In genomic region chr15:83248151-83248851, GRCh38 we compare ENCODE assay signal across 8 cellular contexts. TPM values are rescaled to one million over a fixed set of nuclear protein-coding genes. Genes with fewer than 3 reads are reported as not detected.
A peak's percentile ranks its signal among the peaks of the same experiment; 100 is the strongest.
DNase-seq lines count a peak whose midpoint lies in the region; ATAC-seq, FAIRE-seq and TF ChIP-seq lines count a peak whose summit lies in the region.

No MANE protein-coding gene starts in this region.

- H3K36me3 ChIP-seq in IMR-90 (ENCODE audit: control insufficient read depth, insufficient read depth, low read length) (no peaks in the 10 kb centered on the region), H1 (ENCODE audit: control insufficient read depth in 2 of 4, insufficient read depth in 4 of 4, low read length in 3 of 4) (no peaks in the 10 kb centered on the region), mesendoderm (ENCODE audit: control insufficient read depth, insufficient read depth, low read length) (no peaks in the 10 kb centered on the region)

- CTCF ChIA-PET in activated naive CD4-positive, alpha-beta T cell treated with anti-CD3 and anti-CD28 coated beads for 36 hours (lab: Charles Lee) = interaction anchor here (0.6 to 3.3 kb wide), 20 partner anchors 10 to 1226 kb away, joined by 3 to 40 read pairs (median 4); partner anchors contain the start of gene SH3GL3
- CTCF ChIA-PET in IMR-90 (lab: Yijun Ruan, JAX) = interaction anchor here (0.6 to 2.2 kb wide), 17 partner anchors 13 to 338 kb away, joined by 3 to 27 read pairs (median 5); partner anchors contain the start of gene SH3GL3
- CTCF ChIA-PET in H1 (lab: Charles Lee; ENCODE audit: partially characterized antibody) = interaction anchor here (0.7 to 10.1 kb wide), 62 partner anchors 10 to 804 kb away, joined by 3 to 262 read pairs (median 5); partner anchors contain the start of gene SH3GL3

- H3K23me2 ChIP-seq in H1 (ENCODE audit: low read depth, low read length) = no peaks in the 10 kb centered on the region; the same call in 1 of the 2 replicates

- no peak overlapping the region for H3K27ac ChIP-seq in IMR-90 (ENCODE audit: insufficient read depth, low read length)
- no peak overlapping the region for H3K27ac ChIP-seq in H1 (ENCODE audit: low read depth, low read length)
- no peak overlapping the region for H3K27ac ChIP-seq in mesendoderm (ENCODE audit: low read depth, low read length)

- BruUV-seq in IMR-90 (replicated peaks; lab: Mats Ljungman, UMichigan) = no TSS peak

- H3K4me1 Mint-ChIP-seq in activated naive CD4-positive, alpha-beta T cell treated with anti-CD3 and anti-CD28 coated beads for 36 hours (ENCODE audit: low read depth) = no peaks in the 10 kb centered on the region

- DNase-seq in activated naive CD4-positive, alpha-beta T cell treated with anti-CD3 and anti-CD28 coated beads for 36 hours = peak; percentile 24
- DNase-seq in activated naive CD4-positive, alpha-beta T cell (lab: John Stamatoyannopoulos, UW) = no peak
- DNase-seq in IMR-90 (peak; percentile 68), RPMI7951 (ENCODE audit: low read depth) (peak; percentile 68), H1 (ENCODE audit: low read depth in 1 of 2, low spot score in 2 of 2) (peak; percentile 43 to 54), mesendoderm (peak; percentile 75)

- H2BK15ac ChIP-seq in IMR-90 (ENCODE audit: low read depth, low read length) (no peak overlapping the region), H1 (ENCODE audit: low read length) (no peak overlapping the region), mesendoderm (replicated peaks; ENCODE audit: low read depth) (no peak overlapping the region)

- no peak overlapping the region for H3K14ac ChIP-seq in IMR-90 (replicated peaks; ENCODE audit: low read depth, low read length)
- no peak overlapping the region for H3K14ac ChIP-seq in H1 (ENCODE audit: insufficient read length)

- peak; percentile 92 for TF ChIP-seq RAD21 in IMR-90 (IDR thresholded peaks at IDR 0.05; ENCODE audit: low read length)
- peak; percentile 96 for TF ChIP-seq RAD21 in H1 (IDR thresholded peaks at IDR 0.05 in 1 of 2, conservative IDR thresholded peaks at IDR 0.05 in 1 of 2; ENCODE audit: low read depth in 2 of 2, low read length in 2 of 2)

- intact Hi-C loops in activated naive CD4-positive, alpha-beta T cell treated with anti-CD3 and anti-CD28 coated beads for 36 hours (cut with micrococcal nuclease) = loop anchor here (1.0 to 10.0 kb wide), 4 partner anchors 132 to 786 kb away; no protein-coding TSS in a partner anchor
- intact Hi-C loops in IMR-90 (cut with micrococcal nuclease) = loop anchor here (1.0 kb wide), 3 partner anchors 132 to 311 kb away; no protein-coding TSS in a partner anchor

- TF ChIP-seq CTCF in IMR-90 (conservative IDR thresholded peaks at IDR 0.05; ENCODE audit: low read depth, low read length) (peak; percentile 95), H1 (IDR thresholded peaks at IDR 0.05; ENCODE audit: control extremely low read depth in 1 of 3, insufficient read depth in 1 of 3, low read depth in 1 of 3, low read length in 3 of 3) (peak in 2 of 3 experiments; percentile 76 to 79; a peak in 3 of 4 replicates)

- H3K4me2 ChIP-seq in IMR-90 (ENCODE audit: low read depth, low read length) (no peak overlapping the region), H1 (ENCODE audit: insufficient read depth in 1 of 2, low read depth in 2 of 2, low read length in 2 of 2) (peak overlapping the region in 1 of 2 experiments; percentile 42; a peak in 1 of 4 replicates), mesendoderm (ENCODE audit: low read length) (no peak overlapping the region)

- H4K91ac ChIP-seq in IMR-90 (ENCODE audit: insufficient read depth, low read depth, low read length) (no peak overlapping the region), H1 (replicated peaks; ENCODE audit: insufficient read length, low read length) (no peak overlapping the region)

- dilution Hi-C loops in IMR-90 (cut with HindIII; ENCODE audit: low sequenced_read_pairs, unreplicated experiment) = no loop called here

- H3K23ac ChIP-seq in IMR-90 (ENCODE audit: low read depth, low read length) (no peak overlapping the region), H1 (ENCODE audit: insufficient read length) (no peak overlapping the region), mesendoderm (ENCODE audit: low read length) (no peak overlapping the region)

- H3K9me3 Mint-ChIP-seq in activated naive CD4-positive, alpha-beta T cell treated with anti-CD3 and anti-CD28 coated beads for 36 hours = no peaks in the 10 kb centered on the region

- H2BK5ac ChIP-seq in IMR-90 (ENCODE audit: low read depth, low read length, poor library complexity, severe bottlenecking) (no peak overlapping the region), H1 (ENCODE audit: low read depth, low read length) (no peak overlapping the region), mesendoderm (ENCODE audit: low read length) (no peak overlapping the region)

- H3K36me3 Mint-ChIP-seq in activated naive CD4-positive, alpha-beta T cell treated with anti-CD3 and anti-CD28 coated beads for 36 hours (ENCODE audit: low read depth) = no peaks in the 10 kb centered on the region

- H4K8ac ChIP-seq in IMR-90 (ENCODE audit: low read depth in 2 of 2, low read length in 2 of 2) (no peak overlapping the region), H1 (ENCODE audit: extremely low read depth, insufficient read depth, low read length) (no peak overlapping the region), mesendoderm (ENCODE audit: low read depth, low read length) (no peak overlapping the region)

- peaks cover 47% of the 10 kb centered on the region for H3K27me3 Mint-ChIP-seq in activated naive CD4-positive, alpha-beta T cell treated with anti-CD3 and anti-CD28 coated beads for 36 hours (ENCODE audit: low read depth)

- in situ Hi-C loops in IMR-90 (cut with MboI; ENCODE audit: low sequenced_read_pairs) = loop anchor here (5.0 kb wide), 1 partner anchor 309 kb away; no protein-coding TSS in a partner anchor

- no peak for TF ChIP-seq EP300 in H1 (IDR thresholded peaks at IDR 0.05; ENCODE audit: borderline replicate concordance in 1 of 2, low read depth in 2 of 2, low read length in 2 of 2)

- H4K20me1 ChIP-seq in IMR-90 (ENCODE audit: insufficient read depth, low read length) (no peaks in the 10 kb centered on the region), H1 (replicated peaks in 1 of 2; ENCODE audit: control insufficient read depth in 1 of 2, insufficient read depth in 2 of 2, low read length in 2 of 2) (no peaks in the 10 kb centered on the region)

- H3K18ac ChIP-seq in IMR-90 (ENCODE audit: low read depth, low read length) (no peak overlapping the region), H1 (ENCODE audit: extremely low read depth, low read length) (no peak overlapping the region), mesendoderm (ENCODE audit: low read length) (no peak overlapping the region)

- no peak overlapping the region for H2BK20ac ChIP-seq in IMR-90 (ENCODE audit: low read depth, low read length)
- no peak overlapping the region for H2BK20ac ChIP-seq in H1 (ENCODE audit: low read length)

- H3K9ac ChIP-seq in IMR-90 (ENCODE audit: low read depth, low read length) = no peak overlapping the region
- no peak overlapping the region for H3K9ac ChIP-seq in H1 (replicated peaks in 1 of 4; ENCODE audit: extremely low read depth in 1 of 4, low read depth in 3 of 4, low read length in 3 of 4)
- H3K9ac ChIP-seq in mesendoderm (ENCODE audit: low read length) = no peak overlapping the region

- no peak overlapping the region for H3K27ac Mint-ChIP-seq in activated naive CD4-positive, alpha-beta T cell treated with anti-CD3 and anti-CD28 coated beads for 36 hours

- H3K4me1 ChIP-seq in IMR-90 (ENCODE audit: control insufficient read depth, insufficient read depth, low read length) (no peaks in the 10 kb centered on the region), H1 (replicated peaks in 1 of 4; ENCODE audit: control insufficient read depth in 3 of 4, insufficient read depth in 4 of 4, low read length in 3 of 4) (peaks cover 0 to 10% (median 4%) of the 10 kb centered on the region in 4 experiments; a peak in 5 of 7 replicates), mesendoderm (ENCODE audit: control insufficient read depth, low read depth, low read length) (no peaks in the 10 kb centered on the region)

- H2AFZ ChIP-seq in IMR-90 (replicated peaks; ENCODE audit: low read length, poor library complexity) (no peak overlapping the region), H1 (ENCODE audit: low read length) (peak overlapping the region; percentile 60; the same call in 1 of the 2 replicates)

- peak; percentile 96 for FAIRE-seq in H1 (lab: Jason Lieb, UNC)

- H4K5ac ChIP-seq in IMR-90 (ENCODE audit: low read depth, low read length) (no peak overlapping the region), H1 (ENCODE audit: insufficient read length, low read depth, low read length) (no peak overlapping the region), mesendoderm (ENCODE audit: low read length) (no peak overlapping the region)

- H3K9me3 ChIP-seq in IMR-90 (ENCODE audit: control insufficient read depth, insufficient read depth, low read length) (no peaks in the 10 kb centered on the region), H1 (ENCODE audit: insufficient read depth in 2 of 2, low read depth in 1 of 2, low read length in 1 of 2) (no peaks in the 10 kb centered on the region)

- no peak overlapping the region for H3K4me3 ChIP-seq in IMR-90 (ENCODE audit: insufficient read depth, low read depth, low read length)
- no peak overlapping the region for H3K4me3 ChIP-seq in H1 (ENCODE audit: extremely low read depth in 1 of 4, insufficient read depth in 2 of 4, low read depth in 3 of 4, low read length in 4 of 4)
- H3K4me3 ChIP-seq in mesendoderm (ENCODE audit: low read length) = no peak overlapping the region

- WGBS in IMR-90 (ENCODE audit: extremely low coverage in 2 of 2, insufficient read length in 1 of 2), 2 experiments = 20% methylated on average over 1 of the region's 10 CpGs; no CpG with 5 or more reads in 1 of the 2 experiments
- 63% methylated on average over 10 of the region's 10 CpGs; no CpG with 5 or more reads in 1 of the 2 experiments for WGBS in H1 (ENCODE audit: extremely low coverage in 1 of 2, insufficient coverage in 1 of 2, insufficient read length in 1 of 2, insufficient replicate concordance in 2 of 2, low coverage in 1 of 2, low lambda C conversion rate in 2 of 2, missing lambda C conversion rate in 1 of 2), 2 experiments
- no CpG with 5 or more reads among the region's 10 CpGs for WGBS in mesendoderm (ENCODE audit: extremely low coverage, insufficient coverage, low lambda C conversion rate)

- no peaks in the 10 kb centered on the region for H3K9me1 ChIP-seq in IMR-90 (ENCODE audit: insufficient read depth, low read length)

- H2BK12ac ChIP-seq in H1 (ENCODE audit: low read depth, low read length) = no peak overlapping the region

- H3K27me3 ChIP-seq in IMR-90 (ENCODE audit: control insufficient read depth, insufficient read depth, low read length) (peaks cover 9% of the 10 kb centered on the region; the same call in 1 of the 2 replicates), H1 (replicated peaks in 1 of 4; ENCODE audit: control insufficient read depth in 3 of 4, extremely low read depth in 1 of 4, insufficient read depth in 3 of 4, low read length in 3 of 4) (no peaks in the 10 kb centered on the region; a peak in 2 of 7 replicates), mesendoderm (ENCODE audit: insufficient read depth, low read length, poor library complexity) (no peaks in the 10 kb centered on the region)

- H2BK120ac ChIP-seq in IMR-90 (ENCODE audit: low read depth, low read length) = no peak overlapping the region
- H2BK120ac ChIP-seq in H1 (replicated peaks; ENCODE audit: low read depth, low read length) = no peak overlapping the region
- H2BK120ac ChIP-seq in mesendoderm (ENCODE audit: low read depth, low read length) = no peak overlapping the region

- H3K79me1 ChIP-seq in IMR-90 (ENCODE audit: low read depth in 1 of 2, low read length in 2 of 2) (no peaks in the 10 kb centered on the region), H1 (ENCODE audit: low read depth, low read length) (no peaks in the 10 kb centered on the region), mesendoderm (ENCODE audit: low read length) (no peaks in the 10 kb centered on the region)

- no peak overlapping the region for H3K4ac ChIP-seq in IMR-90 (ENCODE audit: low read depth, low read length)
- H3K4ac ChIP-seq in H1 (replicated peaks; ENCODE audit: insufficient read length, low read depth, low read length) = no peak overlapping the region
- H3K4ac ChIP-seq in mesendoderm (ENCODE audit: low read depth, low read length) = no peak overlapping the region

- H3K79me2 ChIP-seq in H1 (ENCODE audit: control insufficient read depth in 1 of 2, insufficient read depth in 2 of 2, low read length in 2 of 2) (no peaks in the 10 kb centered on the region), mesendoderm (ENCODE audit: control insufficient read depth, insufficient read depth, low read length) (no peaks in the 10 kb centered on the region)

- H2AK5ac ChIP-seq in IMR-90 (ENCODE audit: low read depth, low read length) (no peak overlapping the region), H1 (ENCODE audit: low read depth, low read length) (no peak overlapping the region), mesendoderm (ENCODE audit: low read length) (no peak overlapping the region)

- H3K56ac ChIP-seq in IMR-90 (ENCODE audit: extremely low read depth, insufficient read depth, low read length) (no peak overlapping the region), H1 (replicated peaks; ENCODE audit: insufficient read length, low read depth, low read length) (no peak overlapping the region), mesendoderm (ENCODE audit: low read length) (no peak overlapping the region)

- H2AK9ac ChIP-seq in IMR-90 (replicated peaks; ENCODE audit: low read depth, low read length, poor library complexity) = no peak overlapping the region

- TF ChIP-seq POLR2A in IMR-90 (IDR thresholded peaks at IDR 0.05; ENCODE audit: low read depth, low read length) (0 out of 2 replicates have a peak, but pooled peaks have one; percentile 30), H1 (IDR thresholded peaks at IDR 0.05; ENCODE audit: control extremely low read depth in 1 of 2, low read depth in 2 of 2, low read length in 2 of 2) (no peak)

- POLR2A ChIA-PET in IMR-90 (lab: Charles Lee; ENCODE audit: unreplicated experiment) (interaction anchor here (0.6 kb wide), 2 partner anchors 168 to 231 kb away, joined by 4 to 6 read pairs; no protein-coding TSS in a partner anchor), H1 (lab: Charles Lee; ENCODE audit: partially characterized antibody) (interaction anchor here (0.8 to 1.5 kb wide), 3 partner anchors 188 to 199 kb away, joined by 3 to 6 read pairs (median 4); partner anchors contain the start of gene SH3GL3)

- ATAC-seq in IMR-90 (ENCODE audit: low read depth) (peak; percentile 91), HG02973 (IDR thresholded peaks at IDR 0.05; ENCODE audit: unreplicated experiment) (no peak), GM18873 (IDR thresholded peaks at IDR 0.05; ENCODE audit: low FRiP score, unreplicated experiment) (no peak)

- no peak overlapping the region for H3K4me3 Mint-ChIP-seq in activated naive CD4-positive, alpha-beta T cell treated with anti-CD3 and anti-CD28 coated beads for 36 hours

RNA-seq across cellular contexts. Expression of gene BNC1, which starts 36.2 kb away (rescaled TPM):
- total RNA-seq in activated naive CD4-positive, alpha-beta T cell treated with anti-CD3 and anti-CD28 coated beads for 36 hours = not detected
- 0.28 and 0.54 TPM in 2 replicates for total RNA-seq in IMR-90 (2012; rRNA removed)
- polyA plus RNA-seq in IMR-90 (2012; rRNA removed) (0.34 and 0.38 TPM in 2 replicates), H1 (2011; rRNA removed) (0.53 and 2.1 TPM in 2 replicates)
- 0.20 and 0.21 TPM in 2 replicates for polyA plus RNA-seq in IMR-90 (2012; cell fraction: cytosol; rRNA removed)
- polyA plus RNA-seq in IMR-90 (2012; cell fraction: nucleus; rRNA removed; ENCODE audit: low replicate concordance) = 0.33 and 1.1 TPM in 2 replicates
- total RNA-seq in RPMI7951 (2014; rRNA removed; shearing (Covaris generic)) = 6.6 and 8.8 TPM in 2 replicates
- 0.67 and 0.99 TPM in 2 replicates for total RNA-seq in H1 (2021; fragmentation: NEBNext Ultra II Directional; extraction: Animal tissue kit (Norgen Biotek cat#: 25700))
- polyA plus RNA-seq in H1 (2011; cell fraction: cytosol; rRNA removed) = 0.70 TPM
- 1.9 TPM for polyA plus RNA-seq in H1 (2011; cell fraction: nucleus; rRNA removed)
- polyA plus RNA-seq in H1 (2012, experiment 1 of 2) = 2.5 to 3.6 TPM (median 3.2 TPM) in 4 replicates
- 0.24 TPM for polyA plus RNA-seq in H1 (2012, experiment 2 of 2)
- polyA plus RNA-seq in H1 (2013, experiment 1 of 2) = 0.14 TPM
- polyA plus RNA-seq in H1 (2013, experiment 2 of 2) = 0.17 TPM
- polyA minus RNA-seq in H1 (2011; rRNA and poly(A)+ RNA removed) = 2.7 and 10.1 TPM in 2 replicates
- 0.81 TPM for polyA minus RNA-seq in H1 (2011; cell fraction: cytosol; rRNA and poly(A)+ RNA removed)
- 1.00 TPM for polyA minus RNA-seq in H1 (2011; cell fraction: nucleus; rRNA and poly(A)+ RNA removed)
- 0.06 TPM for polyA plus RNA-seq in mesendoderm (2013, experiment 1 of 2)
- polyA plus RNA-seq in mesendoderm (2013, experiment 2 of 2) = 0.08 TPM

RNA-seq across cellular contexts. Expression of gene HDGFL3, which starts 40.7 kb away (rescaled TPM):
- 1 to 10 TPM; 5.9 to 8.1 TPM for total RNA-seq in activated naive CD4-positive, alpha-beta T cell treated with anti-CD3 and anti-CD28 coated beads for 36 hours
- total RNA-seq in IMR-90 (2012; rRNA removed) = 9.5 and 31.4 TPM in 2 replicates
- polyA plus RNA-seq in IMR-90 (2012; rRNA removed) (18.1 and 19.6 TPM in 2 replicates), H1 (2011; rRNA removed) (7.3 and 14.1 TPM in 2 replicates)
- 1.4 and 2.0 TPM in 2 replicates for polyA plus RNA-seq in IMR-90 (2012; cell fraction: cytosol; rRNA removed)
- polyA plus RNA-seq in IMR-90 (2012; cell fraction: nucleus; rRNA removed; ENCODE audit: low replicate concordance) = 1.0 and 5.2 TPM in 2 replicates
- 29.3 and 33.3 TPM in 2 replicates for total RNA-seq in RPMI7951 (2014; rRNA removed; shearing (Covaris generic))
- total RNA-seq in H1 (2021; fragmentation: NEBNext Ultra II Directional; extraction: Animal tissue kit (Norgen Biotek cat#: 25700)) = 149 and 156 TPM in 2 replicates
- 38.6 TPM for polyA plus RNA-seq in H1 (2011; cell fraction: cytosol; rRNA removed)
- 11.3 TPM for polyA plus RNA-seq in H1 (2011; cell fraction: nucleus; rRNA removed)
- 67.3 to 138 TPM (median 73.7 TPM) in 4 replicates for polyA plus RNA-seq in H1 (2012, experiment 1 of 2)
- 9.7 TPM for polyA plus RNA-seq in H1 (2012, experiment 2 of 2)
- polyA plus RNA-seq in H1 (2013, experiment 1 of 2) = 165 TPM
- polyA plus RNA-seq in H1 (2013, experiment 2 of 2) = 147 TPM
- polyA minus RNA-seq in H1 (2011; rRNA and poly(A)+ RNA removed) = 11.1 and 13.5 TPM in 2 replicates
- 48.6 TPM for polyA minus RNA-seq in H1 (2011; cell fraction: cytosol; rRNA and poly(A)+ RNA removed)
- polyA minus RNA-seq in H1 (2011; cell fraction: nucleus; rRNA and poly(A)+ RNA removed) = 38.6 TPM
- polyA plus RNA-seq in mesendoderm (2013, experiment 1 of 2) = 124 TPM
- polyA plus RNA-seq in mesendoderm (2013, experiment 2 of 2) = 127 TPM

Comparison
In these comparisons a context has a peak if more than half of its experiments do, and no peak if none do; other contexts are left out.
1. DNase-seq: peak in activated naive CD4-positive, alpha-beta T cell treated with anti-CD3 and anti-CD28 coated beads for 36 hours (single experiment), IMR-90 (single experiment), RPMI7951 (single experiment), H1 (2 of 2) and mesendoderm (single experiment); none in activated naive CD4-positive, alpha-beta T cell (0 of 4).